2 cellular contexts compared by ENCODE assay signal in the genomic region with DNA sequence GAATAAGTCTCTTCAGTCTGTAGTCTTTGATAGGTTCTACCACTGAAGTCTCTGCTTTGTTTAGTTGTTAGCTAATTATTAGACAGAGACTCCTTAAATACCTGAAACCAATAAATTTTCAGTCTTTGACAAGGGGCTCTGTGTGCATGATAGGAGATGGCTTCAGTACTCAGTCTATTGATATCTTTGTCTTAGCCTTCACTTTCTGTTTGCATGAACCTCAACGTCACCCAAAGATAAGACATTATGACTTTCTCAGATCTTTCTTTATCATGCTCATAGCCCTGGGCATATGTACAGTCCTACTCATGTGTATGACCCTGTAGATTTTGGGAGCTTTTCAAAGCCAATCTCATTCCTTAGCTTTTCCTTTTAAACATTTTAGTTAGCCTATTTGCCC.
A peak's percentile ranks its signal among the peaks of the same experiment; 100 is the strongest.
TF ChIP-seq lines count a peak whose summit lies in the region.

No MANE protein-coding gene starts in this region.

TF ChIP-seq in K562, 482 proteins besides CTCF, POLR2A, EP300 and RAD21 (continued from another document):
- TF ChIP-seq, protein P1, sequence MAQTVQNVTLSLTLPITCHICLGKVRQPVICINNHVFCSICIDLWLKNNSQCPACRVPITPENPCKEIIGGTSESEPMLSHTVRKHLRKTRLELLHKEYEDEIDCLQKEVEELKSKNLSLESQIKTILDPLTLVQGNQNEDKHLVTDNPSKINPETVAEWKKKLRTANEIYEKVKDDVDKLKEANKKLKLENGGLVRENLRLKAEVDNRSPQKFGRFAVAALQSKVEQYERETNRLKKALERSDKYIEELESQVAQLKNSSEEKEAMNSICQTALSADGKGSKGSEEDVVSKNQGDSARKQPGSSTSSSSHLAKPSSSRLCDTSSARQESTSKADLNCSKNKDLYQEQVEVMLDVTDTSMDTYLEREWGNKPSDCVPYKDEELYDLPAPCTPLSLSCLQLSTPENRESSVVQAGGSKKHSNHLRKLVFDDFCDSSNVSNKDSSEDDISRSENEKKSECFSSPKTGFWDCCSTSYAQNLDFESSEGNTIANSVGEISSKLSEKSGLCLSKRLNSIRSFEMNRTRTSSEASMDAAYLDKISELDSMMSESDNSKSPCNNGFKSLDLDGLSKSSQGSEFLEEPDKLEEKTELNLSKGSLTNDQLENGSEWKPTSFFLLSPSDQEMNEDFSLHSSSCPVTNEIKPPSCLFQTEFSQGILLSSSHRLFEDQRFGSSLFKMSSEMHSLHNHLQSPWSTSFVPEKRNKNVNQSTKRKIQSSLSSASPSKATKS (CRISPR knock-in tag; IDR thresholded peaks at IDR 0.05), result no peak
- TF ChIP-seq, protein P2, sequence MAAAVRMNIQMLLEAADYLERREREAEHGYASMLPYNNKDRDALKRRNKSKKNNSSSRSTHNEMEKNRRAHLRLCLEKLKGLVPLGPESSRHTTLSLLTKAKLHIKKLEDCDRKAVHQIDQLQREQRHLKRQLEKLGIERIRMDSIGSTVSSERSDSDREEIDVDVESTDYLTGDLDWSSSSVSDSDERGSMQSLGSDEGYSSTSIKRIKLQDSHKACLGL (CRISPR knock-in tag; IDR thresholded peaks at IDR 0.05; ENCODE audit: borderline replicate concordance, poor library complexity, severe bottlenecking), result no peak
- no peak for TF ChIP-seq RBM39 (optimal IDR thresholded peaks at IDR 0.05; ENCODE audit: low read depth, low read length)
- TF ChIP-seq KLF13 (tag; IDR thresholded peaks at IDR 0.05; ENCODE audit: borderline replicate concordance, low read depth), result no peak
- peak; percentile 42; the same call in 1 of the 2 replicates for TF ChIP-seq CREM (IDR thresholded peaks at IDR 0.05; ENCODE audit: low read depth)
- TF ChIP-seq ARID1B (IDR thresholded peaks at IDR 0.05), result 0 out of 2 replicates have a peak, but pooled peaks have one; percentile 8
- TF ChIP-seq, protein P3, sequence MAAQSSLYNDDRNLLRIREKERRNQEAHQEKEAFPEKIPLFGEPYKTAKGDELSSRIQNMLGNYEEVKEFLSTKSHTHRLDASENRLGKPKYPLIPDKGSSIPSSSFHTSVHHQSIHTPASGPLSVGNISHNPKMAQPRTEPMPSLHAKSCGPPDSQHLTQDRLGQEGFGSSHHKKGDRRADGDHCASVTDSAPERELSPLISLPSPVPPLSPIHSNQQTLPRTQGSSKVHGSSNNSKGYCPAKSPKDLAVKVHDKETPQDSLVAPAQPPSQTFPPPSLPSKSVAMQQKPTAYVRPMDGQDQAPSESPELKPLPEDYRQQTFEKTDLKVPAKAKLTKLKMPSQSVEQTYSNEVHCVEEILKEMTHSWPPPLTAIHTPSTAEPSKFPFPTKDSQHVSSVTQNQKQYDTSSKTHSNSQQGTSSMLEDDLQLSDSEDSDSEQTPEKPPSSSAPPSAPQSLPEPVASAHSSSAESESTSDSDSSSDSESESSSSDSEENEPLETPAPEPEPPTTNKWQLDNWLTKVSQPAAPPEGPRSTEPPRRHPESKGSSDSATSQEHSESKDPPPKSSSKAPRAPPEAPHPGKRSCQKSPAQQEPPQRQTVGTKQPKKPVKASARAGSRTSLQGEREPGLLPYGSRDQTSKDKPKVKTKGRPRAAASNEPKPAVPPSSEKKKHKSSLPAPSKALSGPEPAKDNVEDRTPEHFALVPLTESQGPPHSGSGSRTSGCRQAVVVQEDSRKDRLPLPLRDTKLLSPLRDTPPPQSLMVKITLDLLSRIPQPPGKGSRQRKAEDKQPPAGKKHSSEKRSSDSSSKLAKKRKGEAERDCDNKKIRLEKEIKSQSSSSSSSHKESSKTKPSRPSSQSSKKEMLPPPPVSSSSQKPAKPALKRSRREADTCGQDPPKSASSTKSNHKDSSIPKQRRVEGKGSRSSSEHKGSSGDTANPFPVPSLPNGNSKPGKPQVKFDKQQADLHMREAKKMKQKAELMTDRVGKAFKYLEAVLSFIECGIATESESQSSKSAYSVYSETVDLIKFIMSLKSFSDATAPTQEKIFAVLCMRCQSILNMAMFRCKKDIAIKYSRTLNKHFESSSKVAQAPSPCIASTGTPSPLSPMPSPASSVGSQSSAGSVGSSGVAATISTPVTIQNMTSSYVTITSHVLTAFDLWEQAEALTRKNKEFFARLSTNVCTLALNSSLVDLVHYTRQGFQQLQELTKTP (IDR thresholded peaks at IDR 0.05; ENCODE audit: low read depth in 1 of 2, partially characterized antibody in 2 of 2), result no peak
- no peak for TF ChIP-seq FOXA1 (IDR thresholded peaks at IDR 0.05; ENCODE audit: borderline replicate concordance)
- TF ChIP-seq CBFA2T3 (IDR thresholded peaks at IDR 0.05), result peak; percentile 38; the same call in 1 of the 2 replicates

TF ChIP-seq in SK-N-SH treated with all-trans-retinoic acid at 6 μM for 48 hours, 23 proteins besides CTCF, POLR2A, EP300 and RAD21 (continued from another document):
- TF ChIP-seq, protein P4, sequence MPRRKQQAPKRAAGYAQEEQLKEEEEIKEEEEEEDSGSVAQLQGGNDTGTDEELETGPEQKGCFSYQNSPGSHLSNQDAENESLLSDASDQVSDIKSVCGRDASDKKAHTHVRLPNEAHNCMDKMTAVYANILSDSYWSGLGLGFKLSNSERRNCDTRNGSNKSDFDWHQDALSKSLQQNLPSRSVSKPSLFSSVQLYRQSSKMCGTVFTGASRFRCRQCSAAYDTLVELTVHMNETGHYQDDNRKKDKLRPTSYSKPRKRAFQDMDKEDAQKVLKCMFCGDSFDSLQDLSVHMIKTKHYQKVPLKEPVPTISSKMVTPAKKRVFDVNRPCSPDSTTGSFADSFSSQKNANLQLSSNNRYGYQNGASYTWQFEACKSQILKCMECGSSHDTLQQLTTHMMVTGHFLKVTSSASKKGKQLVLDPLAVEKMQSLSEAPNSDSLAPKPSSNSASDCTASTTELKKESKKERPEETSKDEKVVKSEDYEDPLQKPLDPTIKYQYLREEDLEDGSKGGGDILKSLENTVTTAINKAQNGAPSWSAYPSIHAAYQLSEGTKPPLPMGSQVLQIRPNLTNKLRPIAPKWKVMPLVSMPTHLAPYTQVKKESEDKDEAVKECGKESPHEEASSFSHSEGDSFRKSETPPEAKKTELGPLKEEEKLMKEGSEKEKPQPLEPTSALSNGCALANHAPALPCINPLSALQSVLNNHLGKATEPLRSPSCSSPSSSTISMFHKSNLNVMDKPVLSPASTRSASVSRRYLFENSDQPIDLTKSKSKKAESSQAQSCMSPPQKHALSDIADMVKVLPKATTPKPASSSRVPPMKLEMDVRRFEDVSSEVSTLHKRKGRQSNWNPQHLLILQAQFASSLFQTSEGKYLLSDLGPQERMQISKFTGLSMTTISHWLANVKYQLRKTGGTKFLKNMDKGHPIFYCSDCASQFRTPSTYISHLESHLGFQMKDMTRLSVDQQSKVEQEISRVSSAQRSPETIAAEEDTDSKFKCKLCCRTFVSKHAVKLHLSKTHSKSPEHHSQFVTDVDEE (CRISPR knock-in tag; IDR thresholded peaks at IDR 0.05), result no peak
- no peak for TF ChIP-seq SNAI2 (CRISPR knock-in tag; IDR thresholded peaks at IDR 0.05)
- TF ChIP-seq ESRRG (CRISPR knock-in tag; IDR thresholded peaks at IDR 0.05), result no peak
- TF ChIP-seq, protein P5, sequence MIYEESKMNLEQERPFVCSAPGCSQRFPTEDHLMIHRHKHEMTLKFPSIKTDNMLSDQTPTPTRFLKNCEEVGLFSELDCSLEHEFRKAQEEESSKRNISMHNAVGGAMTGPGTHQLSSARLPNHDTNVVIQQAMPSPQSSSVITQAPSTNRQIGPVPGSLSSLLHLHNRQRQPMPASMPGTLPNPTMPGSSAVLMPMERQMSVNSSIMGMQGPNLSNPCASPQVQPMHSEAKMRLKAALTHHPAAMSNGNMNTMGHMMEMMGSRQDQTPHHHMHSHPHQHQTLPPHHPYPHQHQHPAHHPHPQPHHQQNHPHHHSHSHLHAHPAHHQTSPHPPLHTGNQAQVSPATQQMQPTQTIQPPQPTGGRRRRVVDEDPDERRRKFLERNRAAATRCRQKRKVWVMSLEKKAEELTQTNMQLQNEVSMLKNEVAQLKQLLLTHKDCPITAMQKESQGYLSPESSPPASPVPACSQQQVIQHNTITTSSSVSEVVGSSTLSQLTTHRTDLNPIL (CRISPR knock-in tag; IDR thresholded peaks at IDR 0.05; ENCODE audit: low read depth), result no peak
- TF ChIP-seq CSDC2 (CRISPR knock-in tag; IDR thresholded peaks at IDR 0.05), result no peak
- no peak for TF ChIP-seq ZFP3 (CRISPR knock-in tag; IDR thresholded peaks at IDR 0.05)
- no peak for TF ChIP-seq ZNF8 (CRISPR knock-in tag; IDR thresholded peaks at IDR 0.05)
- no peak for TF ChIP-seq ZNF70 (CRISPR knock-in tag; IDR thresholded peaks at IDR 0.05)
